ENCODE assay signal across 30 cellular contexts in the genomic region with DNA sequence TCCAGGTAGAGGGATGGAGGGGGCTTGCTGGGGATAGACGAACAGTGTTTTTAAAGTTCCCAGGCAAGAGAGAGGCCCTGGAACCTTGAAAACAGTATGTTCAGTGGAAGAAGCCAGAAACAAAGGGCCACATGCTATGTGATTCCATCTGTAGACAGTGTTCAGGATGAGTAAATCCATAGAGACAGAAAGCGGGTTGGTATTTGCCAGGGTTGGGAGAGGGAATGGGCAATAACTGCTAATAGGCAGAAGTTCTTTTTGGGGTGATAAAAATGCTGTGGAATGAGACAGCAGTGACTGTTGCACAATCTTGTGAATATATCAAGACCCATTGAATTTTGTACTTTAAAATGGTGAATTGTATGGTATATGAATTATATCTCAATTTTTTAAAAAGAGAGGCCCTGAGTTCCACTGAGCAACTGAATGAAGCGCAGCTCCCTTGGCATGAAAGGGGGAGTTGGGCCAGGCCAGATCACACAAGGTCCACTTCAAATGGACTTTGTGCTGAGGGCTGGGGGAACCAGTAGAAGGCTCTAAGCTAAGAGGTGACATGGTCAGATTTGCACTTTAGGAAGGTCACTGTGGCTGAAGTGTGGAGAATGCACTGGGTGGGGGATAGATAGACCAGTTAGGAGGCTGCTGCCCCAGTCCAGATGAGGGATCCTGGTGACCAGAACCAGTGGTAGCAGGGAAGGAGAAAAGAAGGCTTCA. TPM values are rescaled to one million over a fixed set of nuclear protein-coding genes. Genes with fewer than 3 reads are reported as not detected.
DNase-seq lines count a peak whose midpoint lies in the region; ATAC-seq and TF ChIP-seq lines count a peak whose summit lies in the region.
"Had no signal": no experiment of that assay in that cellular context is flagged by ENCODE, and none has a peak within 500 bp of the region (broad histone marks: within the 10 kb centered on the region; RNA-seq: fewer than 3 reads in every experiment).

No MANE protein-coding gene starts in this region.

- DNase-seq in Ammon's horn (ENCODE audit: low spot score), result peak; percentile 43
- no peak for DNase-seq in SK-N-MC (ENCODE audit: low read depth, low spot score)
- DNase-seq in glutamatergic neuron, result no peak
- DNase-seq in neuronal stem cell (ENCODE audit: low spot score), result no peak
- no peak for DNase-seq in NCI-H82 treated with DMSO at 0.1 percent for 48 hours (lab: John Stamatoyannopoulos, UW; ENCODE audit: unreplicated experiment)
- DNase-seq: 8988T; ACHN; CD4-positive, CD25-positive, alpha-beta regulatory T cell; DMS53; GOT3; HCEC 1CT; Kasumi-1; NCI-H1105; NCI-H1436 treated with DMSO at 0.1 percent for 48 hours; NCI-H187 treated with DMSO at 0.1 percent for 48 hours; NCI-H2107; NCI-H446; NCI-H524 treated with DMSO at 0.1 percent for 48 hours; NCI-H774; RPMI8226; SHP77 had no signal

- H2AK5ac ChIP-seq in neuronal stem cell (ENCODE audit: low read depth, low read length), result peak overlapping the region; percentile 43

- TF ChIP-seq CTCF in glutamatergic neuron (IDR thresholded peaks at IDR 0.05; ENCODE audit: partially characterized antibody, unreplicated experiment), result no peak

- no peaks in the 10 kb centered on the region for H3K36me3 ChIP-seq in SK-N-MC (ENCODE audit: insufficient read depth, low read length)
- no peaks in the 10 kb centered on the region for H3K36me3 ChIP-seq in neuronal stem cell (replicated peaks in 1 of 2; ENCODE audit: control insufficient read depth in 2 of 2, insufficient read depth in 2 of 2, low read length in 2 of 2)
- H3K36me3 ChIP-seq: BLaER1 had no signal

- H3K79me1 ChIP-seq in neuronal stem cell (ENCODE audit: low read depth, low read length), result no peaks in the 10 kb centered on the region

- H3K4me1 ChIP-seq in neuronal stem cell (ENCODE audit: control insufficient read depth in 2 of 2, insufficient read depth in 1 of 2, low read depth in 1 of 2, low read length in 2 of 2), result peaks cover 0 to 3% of the 10 kb centered on the region in 2 donors
- H3K4me1 ChIP-seq: BLaER1 had no signal

- H3K9ac ChIP-seq in SK-N-MC (ENCODE audit: insufficient read length) (no peak overlapping the region), neuronal stem cell (ENCODE audit: low read depth, low read length, poor library complexity) (no peak overlapping the region)
- H3K9ac ChIP-seq: BLaER1 had no signal

- H3K27me3 ChIP-seq in neuronal stem cell (ENCODE audit: control insufficient read depth in 3 of 3, insufficient read depth in 3 of 3, low read depth in 1 of 3, low read length in 3 of 3), result no peaks in the 10 kb centered on the region
- H3K27me3 ChIP-seq: BLaER1 had no signal

- H3K9me3 ChIP-seq in SK-N-MC (ENCODE audit: low read depth, low read length) (no peaks in the 10 kb centered on the region; the same call in 1 of the 2 replicates), neuronal stem cell (replicated peaks in 1 of 2; ENCODE audit: control insufficient read depth in 2 of 2, insufficient read depth in 1 of 2, low read depth in 1 of 2, low read length in 2 of 2) (peaks cover 0 to 2% of the 10 kb centered on the region in 2 donors)

- peaks cover 6% of the 10 kb centered on the region for H3K27me3 Mint-ChIP-seq in glutamatergic neuron (ENCODE audit: unreplicated experiment)

- ATAC-seq in HG03045 (IDR thresholded peaks at IDR 0.05; ENCODE audit: unreplicated experiment) (no peak), HG02642 (IDR thresholded peaks at IDR 0.05; ENCODE audit: poor library complexity, unreplicated experiment) (no peak), HG03457 (IDR thresholded peaks at IDR 0.05; ENCODE audit: unreplicated experiment) (no peak)

- no peak overlapping the region for H2BK12ac ChIP-seq in neuronal stem cell (ENCODE audit: low read length)

- H2AFZ ChIP-seq in neuronal stem cell (ENCODE audit: low read length), result no peak overlapping the region

- no peak overlapping the region for H3K4me3 Mint-ChIP-seq in glutamatergic neuron (ENCODE audit: unreplicated experiment)
- H3K4me3 Mint-ChIP-seq: CD4-positive, CD25-positive, alpha-beta regulatory T cell had no signal

- H3K14ac ChIP-seq in neuronal stem cell (ENCODE audit: low read length), result peak overlapping the region; percentile 26

- no peak overlapping the region for H3K4me2 ChIP-seq in neuronal stem cell (ENCODE audit: insufficient read depth, low read length, poor library complexity, severe bottlenecking)
- H3K4me2 ChIP-seq: BLaER1 had no signal

- H3K4me3 ChIP-seq in SK-N-MC (no peak overlapping the region), neuronal stem cell (ENCODE audit: low read length in 2 of 2) (no peak overlapping the region)
- H3K4me3 ChIP-seq: BLaER1 had no signal

- peak overlapping the region; percentile 8 for H3K27ac Mint-ChIP-seq in glutamatergic neuron (ENCODE audit: unreplicated experiment)
- H3K27ac Mint-ChIP-seq: CD4-positive, CD25-positive, alpha-beta regulatory T cell had no signal

- H4K91ac ChIP-seq in neuronal stem cell (ENCODE audit: low read depth, low read length, poor library complexity), result no peak overlapping the region

- H2BK120ac ChIP-seq in neuronal stem cell (ENCODE audit: low read depth, low read length), result no peak overlapping the region

- peak overlapping the region; percentile 38 for H2BK15ac ChIP-seq in neuronal stem cell (ENCODE audit: low read length)

- H3K36me3 Mint-ChIP-seq in glutamatergic neuron (ENCODE audit: unreplicated experiment), result peaks cover 6% of the 10 kb centered on the region

- H3K27ac ChIP-seq in SK-N-MC, result 0 out of 2 replicates have a peak overlapping the region, but pooled peaks have one; percentile 3
- H3K27ac ChIP-seq in neuronal stem cell (replicated peaks; ENCODE audit: low read length), result no peak overlapping the region
- H3K27ac ChIP-seq: BLaER1, HL-60 had no signal

- H3K4ac ChIP-seq in neuronal stem cell (ENCODE audit: low read length), result no peak overlapping the region

- no peak overlapping the region for H4K8ac ChIP-seq in neuronal stem cell (ENCODE audit: low read depth, low read length)

- H3K9me3 Mint-ChIP-seq in glutamatergic neuron (ENCODE audit: unreplicated experiment), result peaks cover 13% of the 10 kb centered on the region

- H3K18ac ChIP-seq in neuronal stem cell (ENCODE audit: low read length), result no peak overlapping the region

- H3K4me1 Mint-ChIP-seq in glutamatergic neuron (ENCODE audit: low read depth, unreplicated experiment), result peaks cover 4% of the 10 kb centered on the region

- H3K23ac ChIP-seq in neuronal stem cell (ENCODE audit: low read depth, low read length, poor library complexity), result no peak overlapping the region

- no CpG with 5 or more reads among the region's 3 CpGs for WGBS in neuronal stem cell (ENCODE audit: extremely low coverage in 2 of 2, insufficient read length in 2 of 2, insufficient replicate concordance in 1 of 2), 2 donors

- no peak overlapping the region for H2BK5ac ChIP-seq in neuronal stem cell (ENCODE audit: low read length)

RNA-seq across cellular contexts. Expression of a gene that starts 34.0 kb away (rescaled TPM):
- total RNA-seq in glutamatergic neuron (ENCODE audit: unreplicated experiment), result not detected
- polyA plus RNA-seq in neuronal stem cell (2013, experiment 1 of 2), result not detected
- polyA plus RNA-seq in neuronal stem cell (2013, experiment 2 of 2), result not detected
- total RNA-seq: CD4-positive, CD25-positive, alpha-beta regulatory T cell; Daoy; G401; M059J; SK-MEL-5 had no signal
- polyA plus RNA-seq: CD4-positive, CD25-positive, alpha-beta regulatory T cell had no signal
